Comparison of ENCODE assay signal across 1 cellular context in genomic region chr14:51453869-51454268, GRCh38.
TF ChIP-seq lines count a peak whose summit lies in the region.

No MANE protein-coding gene starts in this region.

TF ChIP-seq in GM23338, 12 proteins besides CTCF, POLR2A, EP300 and RAD21 (continued from another document):
- TF ChIP-seq ZNF462 (CRISPR knock-in tag; IDR thresholded peaks at IDR 0.05) (no peak), ZNF331 (CRISPR knock-in tag; IDR thresholded peaks at IDR 0.05; ENCODE audit: low read depth) (no peak)
